Comparison of ENCODE assay signal across 11 cellular contexts in genomic region chr3:83928391-83928790, GRCh38.
DNase-seq lines count a peak whose midpoint lies in the region; ATAC-seq, FAIRE-seq and TF ChIP-seq lines count a peak whose summit lies in the region.
"Had no signal": no experiment of that assay in that cellular context is flagged by ENCODE, and none has a peak within 500 bp of the region (broad histone marks: within the 10 kb centered on the region; RNA-seq: fewer than 3 reads in every experiment).

No MANE protein-coding gene starts in this region.

- no peaks in the 10 kb centered on the region for H3K79me2 ChIP-seq in hepatocyte

- no peak for FAIRE-seq in GM19239 (lab: Jason Lieb, UNC)
- FAIRE-seq: GM18507, kidney had no signal

- no peak overlapping the region for H3K27ac ChIP-seq in Panc1 (ENCODE audit: low read length)
- no peak overlapping the region for H3K27ac ChIP-seq in hepatocyte
- H3K27ac ChIP-seq in spleen = no peak overlapping the region
- H3K27ac ChIP-seq: stomach had no signal

- H3K4me1 ChIP-seq in Panc1 (ENCODE audit: control insufficient read depth, insufficient read depth, low read length) = no peaks in the 10 kb centered on the region
- no peaks in the 10 kb centered on the region for H3K4me1 ChIP-seq in hepatocyte (ENCODE audit: insufficient read depth)
- H3K4me1 ChIP-seq in spleen = no peaks in the 10 kb centered on the region
- H3K4me1 ChIP-seq: stomach had no signal

- H3K9me2 ChIP-seq in hepatocyte (replicated peaks; ENCODE audit: insufficient read depth) = no peaks in the 10 kb centered on the region

- no peak for TF ChIP-seq POLR2A in spleen (IDR thresholded peaks at IDR 0.05)

- peak; percentile 8 for DNase-seq in GF-D8 (lab: John Stamatoyannopoulos, UW)
- DNase-seq in HEK293T (ENCODE audit: extremely low spot score) = peak; percentile 6
- DNase-seq in Panc1 (ENCODE audit: low read depth, low spot score) = no peak
- peak; percentile 43 for DNase-seq in hepatocyte (ENCODE audit: low spot score)
- DNase-seq in GM19239 (ENCODE audit: insufficient read length, low spot score) = no peak
- DNase-seq in KG1 (lab: John Stamatoyannopoulos, UW) = no peak
- DNase-seq in spleen = no peak
- DNase-seq: kidney, stomach had no signal

- intact Hi-C loops in Panc1 (cut with micrococcal nuclease; ENCODE audit: unreplicated experiment) = no loop called here
- intact Hi-C loops in spleen (cut with DNase I; ENCODE audit: low total_unique reads) = no loop called here

- no peaks in the 10 kb centered on the region for H4K20me1 ChIP-seq in hepatocyte (ENCODE audit: insufficient read depth, poor library complexity, severe bottlenecking)

- H3K9me3 ChIP-seq in Panc1 (ENCODE audit: control insufficient read depth, insufficient read depth, low read depth, low read length) = peaks cover 9% of the 10 kb centered on the region
- peaks cover 3% of the 10 kb centered on the region for H3K9me3 ChIP-seq in hepatocyte (ENCODE audit: low read depth)
- H3K9me3 ChIP-seq in spleen = peaks cover 2 to 73% (median 56%) of the 10 kb centered on the region in 8 donors

- no peaks in the 10 kb centered on the region for H3K27me3 ChIP-seq in Panc1 (ENCODE audit: control insufficient read depth, insufficient read depth, low read length)
- no peaks in the 10 kb centered on the region for H3K27me3 ChIP-seq in hepatocyte
- H3K27me3 ChIP-seq in spleen (replicated peaks in 1 of 7) = no peaks in the 10 kb centered on the region
- H3K27me3 ChIP-seq: stomach had no signal

- CTCF ChIA-PET in HEK293T (lab: Yijun Ruan, JAX) = no interaction called here
- CTCF ChIA-PET in Panc1 (lab: Charles Lee) = no interaction called here

- no TSS peak for BruUV-seq in Panc1 (replicated peaks; lab: Mats Ljungman, UMichigan)

- in situ Hi-C loops in Panc1 (cut with HindIII; ENCODE audit: low pct_unique_long_range_greater_than_20kb, low sequenced_read_pairs) = no loop called here

- POLR2A ChIA-PET in HEK293T (lab: Yijun Ruan, JAX) = no interaction called here
- POLR2A ChIA-PET in Panc1 (lab: Charles Lee) = no interaction called here

- 63% methylated on average over 3 of the region's 3 CpGs for WGBS in hepatocyte (ENCODE audit: low lambda C conversion rate, missing lambda C conversion rate)
- 60 to 72% (median 62%) methylated on average over 3 of the region's 3 CpGs for WGBS in spleen, 5 donors

- no peak overlapping the region for H3K4me2 ChIP-seq in hepatocyte

- TF ChIP-seq CTCF in Panc1 (IDR thresholded peaks at IDR 0.05) (peak; percentile 18; the same call in 1 of the 2 replicates), hepatocyte (IDR thresholded peaks at IDR 0.05; ENCODE audit: poor library complexity) (no peak), spleen (IDR thresholded peaks at IDR 0.05 in 8 of 11, conservative IDR thresholded peaks at IDR 0.05 in 3 of 11) (no peak)

- no peaks in the 10 kb centered on the region for H3K36me3 ChIP-seq in Panc1 (ENCODE audit: control insufficient read depth, insufficient read depth, low read length)
- H3K36me3 ChIP-seq in hepatocyte (replicated peaks; ENCODE audit: insufficient read depth, low read depth) = no peaks in the 10 kb centered on the region
- H3K36me3 ChIP-seq in spleen = no peaks in the 10 kb centered on the region
- H3K36me3 ChIP-seq: stomach had no signal

- no peak overlapping the region for H2AFZ ChIP-seq in hepatocyte

- no peak overlapping the region for H3K4me3 ChIP-seq in Panc1 (ENCODE audit: low read depth in 2 of 2, low read length in 2 of 2)
- H3K4me3 ChIP-seq in hepatocyte = no peak overlapping the region
- no peak overlapping the region for H3K4me3 ChIP-seq in spleen
- H3K4me3 ChIP-seq: stomach had no signal

- no peak for ATAC-seq in Panc1
- no peak for ATAC-seq in HG03571 (IDR thresholded peaks at IDR 0.05; ENCODE audit: unreplicated experiment)

TF ChIP-seq in HEK293T, 16 proteins besides CTCF, POLR2A, EP300 and RAD21:
- no peak for TF ChIP-seq ZNF384 (IDR thresholded peaks at IDR 0.05)
- no peak for TF ChIP-seq PKNOX1 (IDR thresholded peaks at IDR 0.05)
- TF ChIP-seq HDGF (IDR thresholded peaks at IDR 0.05; ENCODE audit: borderline replicate concordance) = no peak
- TF ChIP-seq FOXK2 (IDR thresholded peaks at IDR 0.05) = no peak
- TF ChIP-seq NFRKB (IDR thresholded peaks at IDR 0.05) = no peak
- TF ChIP-seq LEF1 (IDR thresholded peaks at IDR 0.05; ENCODE audit: borderline replicate concordance) = no peak
- TF ChIP-seq CTBP1 (IDR thresholded peaks at IDR 0.05; ENCODE audit: borderline replicate concordance) = no peak
- no peak for TF ChIP-seq ARNT (IDR thresholded peaks at IDR 0.05)
- no peak for TF ChIP-seq FOXM1 (IDR thresholded peaks at IDR 0.05; ENCODE audit: borderline replicate concordance)
- TF ChIP-seq ELF4 (IDR thresholded peaks at IDR 0.05) = no peak
- TF ChIP-seq TARDBP (IDR thresholded peaks at IDR 0.05) = no peak
- no peak for TF ChIP-seq L3MBTL2 (conservative IDR thresholded peaks at IDR 0.05)
- TF ChIP-seq SUZ12 (IDR thresholded peaks at IDR 0.05) = no peak
- TF ChIP-seq FOXA1 (IDR thresholded peaks at IDR 0.05) = no peak
- TF ChIP-seq SP1 (IDR thresholded peaks at IDR 0.05) = no peak
- no peak for TF ChIP-seq BHLHE40 (IDR thresholded peaks at IDR 0.05; ENCODE audit: borderline replicate concordance)

Comparison
In these comparisons a context has a peak if more than half of its experiments do, and no peak if none do; other contexts are left out.
1. DNase-seq: peak in GF-D8 (single experiment), HEK293T (single experiment) and hepatocyte (single experiment); none in Panc1 (single experiment), GM19239 (single experiment), KG1 (single experiment) and spleen (single experiment).